In genomic region chr2:117470311-117471095, GRCh38 we compare ENCODE assay signal across 8 cellular contexts.
DNase-seq lines count a peak whose midpoint lies in the region; ATAC-seq lines count a peak whose summit lies in the region.

No MANE protein-coding gene starts in this region.

- no peaks in the 10 kb centered on the region for H3K4me1 Mint-ChIP-seq in activated CD8-positive, alpha-beta memory T cell treated with anti-CD3 and anti-CD28 coated beads, Interleukin-2, amount 10 ng/mL, durations not matched to agents 7 days and 5 days

- H3K36me3 Mint-ChIP-seq in activated CD8-positive, alpha-beta memory T cell treated with anti-CD3 and anti-CD28 coated beads, Interleukin-2, amount 10 ng/mL, durations not matched to agents 7 days and 5 days = no peaks in the 10 kb centered on the region

- ATAC-seq in activated CD8-positive, alpha-beta memory T cell treated with anti-CD3 and anti-CD28 coated beads, Interleukin-2, amount 10 ng/mL, durations not matched to agents 7 days and 5 days = no peak
- peak; percentile 67 for ATAC-seq in HG02870 (IDR thresholded peaks at IDR 0.05; ENCODE audit: unreplicated experiment)
- ATAC-seq in GM21528 (IDR thresholded peaks at IDR 0.05; ENCODE audit: low FRiP score, unreplicated experiment) = no peak

- CTCF ChIA-PET in activated CD8-positive, alpha-beta memory T cell treated with anti-CD3 and anti-CD28 coated beads, Interleukin-2, amount 10 ng/mL, durations not matched to agents 7 days and 5 days (lab: Charles Lee) = no interaction called here

- peak; percentile 47 for DNase-seq in activated CD8-positive, alpha-beta memory T cell treated with anti-CD3 and anti-CD28 coated beads, Interleukin-2, amount 10 ng/mL, durations not matched to agents 7 days and 5 days
- no peak for DNase-seq in activated CD8-positive, alpha-beta memory T cell treated with anti-CD3 and anti-CD28 coated beads for 24 hours
- DNase-seq in NCI-H748 treated with DMSO at 0.1 percent for 48 hours (lab: John Stamatoyannopoulos, UW) = peak; percentile 39
- peak; percentile 58 for DNase-seq in ecto neural progenitor cell (ENCODE audit: low spot score)
- DNase-seq in renal cortical epithelial cell (ENCODE audit: low read depth) = peak; percentile 2
- DNase-seq in OCI-M2 (lab: John Stamatoyannopoulos, UW; ENCODE audit: unreplicated experiment) = no peak

- H3K27ac Mint-ChIP-seq in activated CD8-positive, alpha-beta memory T cell treated with anti-CD3 and anti-CD28 coated beads, Interleukin-2, amount 10 ng/mL, durations not matched to agents 7 days and 5 days = no peak overlapping the region

- no peaks in the 10 kb centered on the region for H3K9me3 Mint-ChIP-seq in activated CD8-positive, alpha-beta memory T cell treated with anti-CD3 and anti-CD28 coated beads, Interleukin-2, amount 10 ng/mL, durations not matched to agents 7 days and 5 days (ENCODE audit: low read depth)

- no peak overlapping the region for H3K4me3 Mint-ChIP-seq in activated CD8-positive, alpha-beta memory T cell treated with anti-CD3 and anti-CD28 coated beads, Interleukin-2, amount 10 ng/mL, durations not matched to agents 7 days and 5 days

- H3K27me3 Mint-ChIP-seq in activated CD8-positive, alpha-beta memory T cell treated with anti-CD3 and anti-CD28 coated beads, Interleukin-2, amount 10 ng/mL, durations not matched to agents 7 days and 5 days = no peaks in the 10 kb centered on the region

Comparison
In these comparisons a context has a peak if more than half of its experiments do, and no peak if none do; other contexts are left out.
1. DNase-seq: peak in activated CD8-positive, alpha-beta memory T cell treated with anti-CD3 and anti-CD28 coated beads, Interleukin-2, amount 10 ng/mL, durations not matched to agents 7 days and 5 days (single experiment), NCI-H748 treated with DMSO at 0.1 percent for 48 hours (single experiment), ecto neural progenitor cell (single experiment) and renal cortical epithelial cell (single experiment); none in activated CD8-positive, alpha-beta memory T cell treated with anti-CD3 and anti-CD28 coated beads for 24 hours (single experiment) and OCI-M2 (single experiment).